Comparison of ENCODE assay signal across 23 cellular contexts in genomic region chr11:87306260-87306861, GRCh38.
DNase-seq lines count a peak whose midpoint lies in the region; ATAC-seq and TF ChIP-seq lines count a peak whose summit lies in the region.
"Had no signal": no experiment of that assay in that cellular context is flagged by ENCODE, and none has a peak within 500 bp of the region (broad histone marks: within the 10 kb centered on the region; RNA-seq: fewer than 3 reads in every experiment).

No MANE protein-coding gene starts in this region.

- H3K9ac ChIP-seq in DND-41 (ENCODE audit: low read depth, low read length), result no peak overlapping the region

- no peaks in the 10 kb centered on the region for H3K79me2 ChIP-seq in DND-41 (ENCODE audit: insufficient read depth, low read length)

- DNase-seq in DND-41, result no peak
- peak; percentile 6 for DNase-seq in LNCaP clone FGC (ENCODE audit: low read depth)
- peak; percentile 11 for DNase-seq in fibroblast of pulmonary artery (ENCODE audit: low read depth)
- no peak for DNase-seq in sciatic nerve (ENCODE audit: low spot score)
- DNase-seq in NCI-H69 (lab: John Stamatoyannopoulos, UW), result no peak
- DNase-seq in GM19240 (ENCODE audit: insufficient read length, low spot score), result no peak
- no peak for DNase-seq in esophagus squamous epithelium (lab: John Stamatoyannopoulos, UW)
- DNase-seq: activated B cell treated with CpG ODN at 0.5 μM for 24 hours; activated CD4-positive, alpha-beta memory T cell treated with anti-CD3 and anti-CD28 coated beads for 36 hours; activated naive CD8-positive, alpha-beta T cell treated with anti-CD3 and anti-CD28 coated beads for 36 hours; C1 segment of cervical spinal cord; Caco-2; central memory CD4-positive, alpha-beta T cell; endodermal cell; natural killer cell; NCI-H1105; NCI-H1930; NCI-H526; Peyer's patch had no signal

- no peak for TF ChIP-seq POLR2A in esophagus squamous epithelium (IDR thresholded peaks at IDR 0.05)

- intact Hi-C loops in sciatic nerve (cut with DNase I), result no loop called here
- intact Hi-C loops in esophagus squamous epithelium (cut with DNase I), result no loop called here

- no peaks in the 10 kb centered on the region for H4K20me1 ChIP-seq in DND-41 (ENCODE audit: insufficient read depth, low read length)

- H3K4me3 ChIP-seq in DND-41 (ENCODE audit: low read depth in 1 of 2, low read length in 2 of 2), result no peak overlapping the region
- H3K4me3 ChIP-seq in LNCaP clone FGC (ENCODE audit: low read depth, low read length), result no peak overlapping the region
- H3K4me3 ChIP-seq in fibroblast of pulmonary artery (replicated peaks; ENCODE audit: low read depth, low read length), result no peak overlapping the region
- no peak overlapping the region for H3K4me3 ChIP-seq in esophagus squamous epithelium
- H3K4me3 ChIP-seq: lung, Peyer's patch, SJSA1, skin epidermis had no signal

- H2AFZ ChIP-seq in DND-41 (ENCODE audit: low read depth, low read length), result no peak overlapping the region

- no peak overlapping the region for H3K27ac ChIP-seq in DND-41 (ENCODE audit: low read length)
- H3K27ac ChIP-seq in esophagus squamous epithelium, result no peak overlapping the region
- H3K27ac ChIP-seq: HL-60, Peyer's patch, SJSA1, skin epidermis had no signal

- H3K4me1 ChIP-seq in DND-41 (ENCODE audit: insufficient read depth, low read length), result no peaks in the 10 kb centered on the region
- no peaks in the 10 kb centered on the region for H3K4me1 ChIP-seq in esophagus squamous epithelium
- H3K4me1 ChIP-seq: Caco-2, SJSA1 had no signal

- H3K36me3 ChIP-seq in DND-41 (ENCODE audit: insufficient read depth, low read length) (peaks cover 8% of the 10 kb centered on the region; the same call in 1 of the 2 replicates), esophagus squamous epithelium (no peaks in the 10 kb centered on the region)
- H3K36me3 ChIP-seq: Peyer's patch, SJSA1 had no signal

- H3K4me2 ChIP-seq in DND-41 (ENCODE audit: insufficient read depth, low read length), result no peak overlapping the region

- WGBS in esophagus squamous epithelium, 2 donors, result 83 to 94% methylated on average over 1 of the region's 1 CpG

- ATAC-seq in DND-41 (ENCODE audit: insufficient read depth, low read depth) (peak; percentile 45; the same call in 2 of the 3 replicates), sciatic nerve (peak; percentile 52)
- ATAC-seq: natural killer cell had no signal

- no peak for TF ChIP-seq CTCF in DND-41 (IDR thresholded peaks at IDR 0.05; ENCODE audit: borderline replicate concordance, extremely low read depth, low read length, poor library complexity, severe bottlenecking)
- TF ChIP-seq CTCF in LNCaP clone FGC (IDR thresholded peaks at IDR 0.05; ENCODE audit: control insufficient read depth, extremely low read depth, insufficient read depth), result no peak
- TF ChIP-seq CTCF in fibroblast of pulmonary artery (IDR thresholded peaks at IDR 0.05; ENCODE audit: low read length, missing control alignments), result no peak
- no peak for TF ChIP-seq CTCF in esophagus squamous epithelium (IDR thresholded peaks at IDR 0.05)

- H3K9me3 ChIP-seq in DND-41 (ENCODE audit: insufficient read depth, low read length, severe bottlenecking) (no peaks in the 10 kb centered on the region), esophagus squamous epithelium (no peaks in the 10 kb centered on the region)
- H3K9me3 ChIP-seq: Caco-2, Peyer's patch, SJSA1 had no signal

- H3K27me3 ChIP-seq in DND-41 (ENCODE audit: insufficient read depth, low read length, poor library complexity), result no peaks in the 10 kb centered on the region
- no peaks in the 10 kb centered on the region for H3K27me3 ChIP-seq in esophagus squamous epithelium
- H3K27me3 ChIP-seq: Peyer's patch, SJSA1 had no signal

Comparison
In these comparisons a context has a peak if more than half of its experiments do, and no peak if none do; other contexts are left out.
1. DNase-seq: peak in LNCaP clone FGC (single experiment) and fibroblast of pulmonary artery (single experiment); none in DND-41 (single experiment), sciatic nerve (single experiment), NCI-H69 (single experiment), GM19240 (single experiment) and esophagus squamous epithelium (single experiment).